8 cellular contexts compared by ENCODE assay signal in the genomic region with DNA sequence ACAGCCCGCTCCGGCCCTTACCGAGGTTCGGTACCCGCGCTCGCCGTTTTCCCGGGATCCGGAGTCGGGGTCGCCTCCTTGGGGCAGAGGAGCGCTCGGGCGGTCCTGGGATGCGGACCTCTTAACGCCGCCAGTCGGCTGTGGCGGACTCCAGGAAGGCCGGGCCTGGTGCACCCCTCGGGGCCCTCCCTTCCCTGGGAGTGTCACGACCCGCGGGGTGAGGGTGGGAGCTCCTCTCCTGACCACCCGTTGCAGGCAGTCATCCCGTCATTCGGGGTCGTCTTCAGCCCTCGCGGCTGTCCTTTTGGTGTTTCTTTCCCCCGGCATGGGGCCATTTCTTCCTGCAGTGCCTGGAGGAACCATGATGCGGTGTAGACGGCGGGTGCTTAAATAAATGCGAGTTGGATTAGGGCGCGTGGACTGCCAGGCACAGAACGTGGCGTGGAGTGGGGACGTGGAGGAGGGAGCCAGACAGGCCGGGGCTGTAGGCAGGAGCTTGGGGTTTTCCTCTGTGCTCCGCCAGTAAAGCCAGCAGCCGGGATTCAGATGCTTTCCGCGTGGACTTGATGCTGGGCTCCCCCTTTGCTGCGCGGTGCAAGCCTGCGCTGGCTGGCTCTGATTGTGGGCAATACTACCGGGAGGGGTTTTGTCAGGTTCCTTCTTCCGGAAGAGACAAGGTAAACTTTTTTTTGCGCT. TPM values are rescaled to one million over a fixed set of nuclear protein-coding genes. Genes with fewer than 3 reads are reported as not detected.
DNase-seq lines count a peak whose midpoint lies in the region; FAIRE-seq and TF ChIP-seq lines count a peak whose summit lies in the region.

No MANE protein-coding gene starts in this region.

- 0 to 1% methylated on average over 52 of the region's 52 CpGs for WGBS in ectodermal cell, 2 experiments

- H3K4me2 ChIP-seq in MM.1S (ENCODE audit: low read depth, low read length) = peak overlapping the region; percentile 65

- FAIRE-seq in H54 (lab: Jason Lieb, UNC) = no peak

- H3K9ac ChIP-seq in MM.1S (ENCODE audit: low read length) = peak overlapping the region; percentile 89

- TF ChIP-seq POLR2A in H54 (IDR thresholded peaks at IDR 0.05; ENCODE audit: low read depth, low read length) = no peak

- DNase-seq in GM10266 (ENCODE audit: extremely low spot score) = peak; percentile 61
- peak; percentile 37 for DNase-seq in H54 (ENCODE audit: insufficient read length, low spot score)
- no peak for DNase-seq in MM.1S
- DNase-seq in activated CD4-positive, alpha-beta T cell treated with anti-CD3 and anti-CD28 coated beads, Interleukin-2, amount 50 U/mL, for 24 hours (ENCODE audit: low read depth in 1 of 2, low spot score in 1 of 2) = peak; percentile 21 to 36
- peak; percentile 74 for DNase-seq in medulla oblongata (ENCODE audit: extremely low spot score)
- peak; percentile 29 for DNase-seq in stimulated activated CD8-positive, alpha-beta memory T cell treated with anti-CD3 and anti-CD28 coated beads, Interleukin-12 subunit alpha, Interleukin-12 subunit beta, amount 100 ng/mL, for 1 hour (ENCODE audit: low read depth)
- no peak for DNase-seq in middle frontal gyrus (ENCODE audit: extremely low spot score, low spot score)

- H3K27ac ChIP-seq in MM.1S (ENCODE audit: low read length) (peak overlapping the region; percentile 89; the same call in 1 of the 2 replicates), ectodermal cell (ENCODE audit: insufficient read depth, low read depth, low read length, poor library complexity, severe bottlenecking) (no peak overlapping the region)

- H3K9me3 ChIP-seq in MM.1S (replicated peaks; ENCODE audit: insufficient read depth, low read length) (no peaks in the 10 kb centered on the region), ectodermal cell (ENCODE audit: control insufficient read depth, low read length) (no peaks in the 10 kb centered on the region)

- peaks cover 29% of the 10 kb centered on the region for H3F3A ChIP-seq in MM.1S (ENCODE audit: insufficient read depth, low read length)

- H3K9me2 ChIP-seq in MM.1S (replicated peaks; ENCODE audit: insufficient read depth, low read length) = no peaks in the 10 kb centered on the region

- H4K20me1 ChIP-seq in MM.1S (ENCODE audit: insufficient read depth, low read length) = peaks cover 8% of the 10 kb centered on the region; the same call in 1 of the 2 replicates

- H3K4me1 ChIP-seq in MM.1S (ENCODE audit: low read length) (peaks cover 3% of the 10 kb centered on the region; the same call in 1 of the 2 replicates), ectodermal cell (ENCODE audit: control insufficient read depth, insufficient read depth, low read length) (no peaks in the 10 kb centered on the region)

- TF ChIP-seq CTCF in GM10266 (IDR thresholded peaks at IDR 0.05; ENCODE audit: control insufficient read depth, insufficient read depth, low read depth, missing control alignments) (no peak), MM.1S (IDR thresholded peaks at IDR 0.05; ENCODE audit: low read length) (no peak)

- H3K4me3 ChIP-seq in MM.1S (ENCODE audit: low read length) = peak overlapping the region; percentile 96
- H3K4me3 ChIP-seq in ectodermal cell (ENCODE audit: insufficient read depth, low read depth, low read length) = peak overlapping the region; percentile 81

- peaks cover 47% of the 10 kb centered on the region for H3K79me2 ChIP-seq in MM.1S (ENCODE audit: low read length)

- H2AFZ ChIP-seq in MM.1S (ENCODE audit: low read length) = peak overlapping the region; percentile 71

- H3K27me3 ChIP-seq in MM.1S (replicated peaks; ENCODE audit: insufficient read depth, low read length) (no peaks in the 10 kb centered on the region), ectodermal cell (ENCODE audit: control insufficient read depth, insufficient read depth, low read length, poor library complexity, severe bottlenecking) (peaks cover 15% of the 10 kb centered on the region)

- H3K36me3 ChIP-seq in MM.1S (replicated peaks; ENCODE audit: insufficient read depth, low read length) (no peaks in the 10 kb centered on the region), ectodermal cell (ENCODE audit: control insufficient read depth, insufficient read depth, low read length) (no peaks in the 10 kb centered on the region)

RNA-seq across cellular contexts. Expression of a gene that starts 0.8 kb away (rescaled TPM):
- polyA plus RNA-seq in ectodermal cell (2013, experiment 1 of 4) = 8.6 TPM
- 10.2 TPM for polyA plus RNA-seq in ectodermal cell (2013, experiment 2 of 4)
- 6.6 TPM for polyA plus RNA-seq in ectodermal cell (2013, experiment 3 of 4)
- 8.6 TPM for polyA plus RNA-seq in ectodermal cell (2013, experiment 4 of 4)

Comparison
In these comparisons a context has a peak if more than half of its experiments do, and no peak if none do; other contexts are left out.
1. DNase-seq: peak in GM10266 (single experiment), H54 (single experiment), activated CD4-positive, alpha-beta T cell treated with anti-CD3 and anti-CD28 coated beads, Interleukin-2, amount 50 U/mL, for 24 hours (2 of 2), medulla oblongata (single experiment) and stimulated activated CD8-positive, alpha-beta memory T cell treated with anti-CD3 and anti-CD28 coated beads, Interleukin-12 subunit alpha, Interleukin-12 subunit beta, amount 100 ng/mL, for 1 hour (single experiment); none in MM.1S (single experiment) and middle frontal gyrus (single experiment).